21 cellular contexts compared by ENCODE assay signal in the genomic region with DNA sequence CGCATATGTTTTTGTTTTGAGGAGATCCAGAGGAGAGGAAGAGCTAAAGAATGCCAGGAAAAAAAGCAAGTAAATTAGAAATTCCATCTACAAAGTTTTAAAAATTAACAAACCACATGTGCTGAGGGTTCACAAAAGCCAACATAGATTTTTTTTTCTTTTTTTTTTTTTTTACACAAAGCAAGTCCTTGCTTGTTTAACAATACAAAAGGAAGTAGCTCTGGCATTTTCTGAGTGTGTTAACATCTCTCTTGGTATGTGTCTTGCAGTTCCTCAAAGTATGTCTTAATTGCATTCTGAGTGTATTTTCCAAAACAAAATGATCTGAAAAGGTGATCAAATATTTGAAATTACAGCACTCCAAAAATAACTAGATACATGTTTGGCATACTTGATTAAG.
DNase-seq lines count a peak whose midpoint lies in the region; FAIRE-seq and TF ChIP-seq lines count a peak whose summit lies in the region.
"Had no signal": no experiment of that assay in that cellular context is flagged by ENCODE, and none has a peak within 500 bp of the region (broad histone marks: within the 10 kb centered on the region; RNA-seq: fewer than 3 reads in every experiment).

No MANE protein-coding gene starts in this region.

- no peak overlapping the region for H3K4ac ChIP-seq in H9 (ENCODE audit: low read depth, low read length)

- peak overlapping the region; percentile 29 to 94 (median 76) for H3K27ac Mint-ChIP-seq in H9
- H3K27ac Mint-ChIP-seq: CD8-positive, alpha-beta memory T cell had no signal

- no peak overlapping the region for H3K56ac ChIP-seq in H9 (ENCODE audit: insufficient read length, low read depth, low read length)

- H2BK12ac ChIP-seq in H9 (ENCODE audit: insufficient read length, low read depth, low read length) = no peak overlapping the region

- H3K36me3 ChIP-seq in MG63 = no peaks in the 10 kb centered on the region
- H3K36me3 ChIP-seq in bronchial epithelial cell (ENCODE audit: control insufficient read depth, insufficient read depth, low read length) = no peaks in the 10 kb centered on the region
- H3K36me3 ChIP-seq in iPS-18a (ENCODE audit: control insufficient read depth, low read depth, low read length) = no peaks in the 10 kb centered on the region
- H3K36me3 ChIP-seq: HAP-1 had no signal

- H2AK5ac ChIP-seq in H9 (ENCODE audit: insufficient read length, low read length) = no peak overlapping the region

- H3K4me1 ChIP-seq in H9 (ENCODE audit: insufficient read depth, low read length) (peaks cover 8% of the 10 kb centered on the region), iPS-18a (ENCODE audit: control insufficient read depth, low read depth, low read length) (peaks cover 24% of the 10 kb centered on the region)

- no peaks in the 10 kb centered on the region for H3K79me1 ChIP-seq in H9 (ENCODE audit: insufficient read depth, low read depth, low read length, poor library complexity, severe bottlenecking)

- no peak overlapping the region for H4K8ac ChIP-seq in H9 (replicated peaks; ENCODE audit: insufficient read length, low read depth, low read length)

- H3K4me3 ChIP-seq in MG63 (0 out of 2 replicates have a peak overlapping the region, but pooled peaks have one; percentile 2), bronchial epithelial cell (ENCODE audit: low read depth, low read length) (no peak overlapping the region), iPS-18a (ENCODE audit: low read length) (no peak overlapping the region)
- H3K4me3 ChIP-seq: HAP-1 had no signal

- DNase-seq in H9 = no peak
- no peak for DNase-seq in MG63
- DNase-seq in bronchial epithelial cell (ENCODE audit: low read depth) = peak; percentile 48
- no peak for DNase-seq in NCI-H526 treated with DMSO at 0.1 percent for 48 hours (lab: John Stamatoyannopoulos, UW)
- no peak for DNase-seq in kidney glomerular epithelial cell (lab: John Stamatoyannopoulos, UW)
- no peak for DNase-seq in 8988T
- DNase-seq: ACHN; C1 segment of cervical spinal cord; CD8-positive, alpha-beta memory T cell; DMS79; NCI-H1105; NCI-H2107; NCI-H2227 treated with DMSO at 0.1 percent for 48 hours; NCI-H524; SHP77; SK-N-SH had no signal

- H3K79me2 ChIP-seq in H9 (ENCODE audit: insufficient read depth, low read length) = no peaks in the 10 kb centered on the region

- H3K27me3 ChIP-seq in H9 (ENCODE audit: insufficient read depth, low read length) (no peaks in the 10 kb centered on the region), MG63 (no peaks in the 10 kb centered on the region), bronchial epithelial cell (ENCODE audit: control insufficient read depth, insufficient read depth, low read length) (no peaks in the 10 kb centered on the region), iPS-18a (ENCODE audit: control insufficient read depth, insufficient read depth, low read length) (no peaks in the 10 kb centered on the region)

- no peak overlapping the region for H3T11ph ChIP-seq in H9 (ENCODE audit: low read length)

- no peak overlapping the region for H4K5ac ChIP-seq in H9 (ENCODE audit: insufficient read length, low read depth, low read length)

- peaks cover 0 to 5% (median 0%) of the 10 kb centered on the region in 3 experiments; a peak in 1 of 7 replicates for H3K36me3 Mint-ChIP-seq in H9 (ENCODE audit: insufficient read depth in 1 of 3, low read depth in 3 of 3)
- H3K36me3 Mint-ChIP-seq: CD8-positive, alpha-beta memory T cell had no signal

- no peak overlapping the region for H4K91ac ChIP-seq in H9 (ENCODE audit: insufficient read length, low read depth, low read length)

- TF ChIP-seq CTCF in H9 (conservative IDR thresholded peaks at IDR 0.05) = no peak
- TF ChIP-seq CTCF in bronchial epithelial cell (IDR thresholded peaks at IDR 0.05; ENCODE audit: insufficient read depth, low read length, severe bottlenecking) = no peak

- H3K14ac ChIP-seq in H9 (ENCODE audit: insufficient read depth, low read length) = no peak overlapping the region

- peaks cover 16 to 21% of the 10 kb centered on the region in 2 experiments for H3K4me1 Mint-ChIP-seq in H9
- H3K4me1 Mint-ChIP-seq: CD8-positive, alpha-beta memory T cell had no signal

- no CpG with 5 or more reads among the region's 1 CpG for WGBS in H9 (ENCODE audit: extremely low coverage, insufficient read length, low lambda C conversion rate)

- no peak overlapping the region for H2BK15ac ChIP-seq in H9 (ENCODE audit: low read depth, low read length)

- H3K9me3 Mint-ChIP-seq in H9 = no peaks in the 10 kb centered on the region

- no peak overlapping the region for H3K4me3 Mint-ChIP-seq in H9
- H3K4me3 Mint-ChIP-seq: CD8-positive, alpha-beta memory T cell had no signal

- H3K23ac ChIP-seq in H9 (ENCODE audit: insufficient read length, low read depth, low read length) = no peak overlapping the region

- H3K9me3 ChIP-seq in H9 (ENCODE audit: control insufficient read depth, low read depth, low read length) = no peaks in the 10 kb centered on the region
- H3K9me3 ChIP-seq in MG63 = no peaks in the 10 kb centered on the region
- H3K9me3 ChIP-seq in iPS-18a (ENCODE audit: control insufficient read depth, low read depth, low read length) = no peaks in the 10 kb centered on the region
- H3K9me3 ChIP-seq: HAP-1, SK-N-SH had no signal

- H4K20me1 ChIP-seq in H9 (ENCODE audit: control insufficient read depth, insufficient read depth, insufficient read length) = no peaks in the 10 kb centered on the region

- H2BK120ac ChIP-seq in H9 (ENCODE audit: low read depth, low read length, poor library complexity, severe bottlenecking) = no peak overlapping the region

- no peaks in the 10 kb centered on the region for H3K27me3 Mint-ChIP-seq in H9 (ENCODE audit: low read depth)
- H3K27me3 Mint-ChIP-seq: CD8-positive, alpha-beta memory T cell had no signal

- no peak for FAIRE-seq in bronchial epithelial cell (lab: Jason Lieb, UNC)
- FAIRE-seq: D721Med, HTR-8/SVneo had no signal

- no peak overlapping the region for H2BK5ac ChIP-seq in H9 (ENCODE audit: insufficient read length, low read length)

- H3K9ac ChIP-seq in H9 (ENCODE audit: extremely low read depth, insufficient read length, low read length) (no peak overlapping the region), iPS-18a (ENCODE audit: low read length) (no peak overlapping the region)
- H3K9ac ChIP-seq: SK-N-SH had no signal

- H3K23me2 ChIP-seq in H9 (ENCODE audit: insufficient read length, low read depth, low read length, poor library complexity, severe bottlenecking) = no peaks in the 10 kb centered on the region

- no peak overlapping the region for H2BK20ac ChIP-seq in H9 (ENCODE audit: low read depth, low read length, poor library complexity, severe bottlenecking)

- H3K27ac ChIP-seq in H9 (ENCODE audit: insufficient read length, low read depth, low read length) (peak overlapping the region; percentile 88), iPS-18a (ENCODE audit: low read length) (peak overlapping the region; percentile 15)
- H3K27ac ChIP-seq: HL-60 had no signal

- H3K4me2 ChIP-seq in H9 (ENCODE audit: insufficient read depth, insufficient read length, low read length) = no peak overlapping the region
- H3K4me2 ChIP-seq: SK-N-SH had no signal

- no peak overlapping the region for H2AFZ ChIP-seq in H9 (ENCODE audit: low read length)

- H3K18ac ChIP-seq in H9 (ENCODE audit: insufficient read length, low read depth, low read length) = no peak overlapping the region
